Comparison of ENCODE assay signal across 8 cellular contexts in genomic region chr11:76733906-76734305, GRCh38. TPM values are rescaled to one million over a fixed set of nuclear protein-coding genes. Genes with fewer than 3 reads are reported as not detected.
DNase-seq lines count a peak whose midpoint lies in the region; ATAC-seq, FAIRE-seq and TF ChIP-seq lines count a peak whose summit lies in the region.
"Not testable (repeated sequence)": the region's sequence is repeated elsewhere in the genome, so short reads cannot be mapped to it uniquely, and the experiment has no call there.

No MANE protein-coding gene starts in this region.

- not testable (repeated sequence) for H3K4me1 ChIP-seq in RWPE2 (ENCODE audit: insufficient read depth, poor library complexity, severe bottlenecking); endothelial cell of umbilical vein (ENCODE audit: control insufficient read depth, extremely low read depth, insufficient read depth, low read length)

- not testable (repeated sequence) for H4K20me1 ChIP-seq in endothelial cell of umbilical vein (replicated peaks; ENCODE audit: control insufficient read depth, extremely low read depth, insufficient read depth, low read length)

- H3K4me3 ChIP-seq in RWPE2 (ENCODE audit: severe bottlenecking); endothelial cell of umbilical vein (replicated peaks in 1 of 3; ENCODE audit: insufficient read depth in 1 of 3, low read depth in 1 of 3, low read length in 3 of 3): not testable (repeated sequence)

- peak; percentile 29 to 40 for DNase-seq in AML-193 (lab: John Stamatoyannopoulos, UW)
- peak; percentile 66 for DNase-seq in GM20000 (ENCODE audit: low spot score)
- DNase-seq in NCI-H1436 treated with DMSO at 0.1 percent for 48 hours (lab: John Stamatoyannopoulos, UW), result peak; percentile 5
- DNase-seq in RWPE2 (ENCODE audit: low spot score), result not testable (repeated sequence)
- DNase-seq in activated T-cell treated with anti-CD3 and anti-CD28 coated beads, Interleukin-2, amount 50 U/mL, for 1 hour, result peak; percentile 21
- DNase-seq in endothelial cell of umbilical vein (ENCODE audit: low read depth, low spot score), result peak; percentile 70
- DNase-seq in kidney tubule cell (ENCODE audit: low spot score), result peak; percentile 82
- peak; percentile 14 to 24 for DNase-seq in stimulated activated CD4-positive, alpha-beta T cell treated with anti-CD3 and anti-CD28 coated beads, Interleukin-12 subunit alpha, Interleukin-12 subunit beta, amount 100 ng/mL, for 24 hours (ENCODE audit: low read depth in 2 of 2)

- POLR2A ChIA-PET in endothelial cell of umbilical vein (lab: Charles Lee), result interaction anchor here (0.6 to 0.9 kb wide), 2 partner anchors 53 to 65 kb away, joined by 3 read pairs; no protein-coding TSS in a partner anchor

- H3K79me2 ChIP-seq in endothelial cell of umbilical vein (ENCODE audit: control insufficient read depth, insufficient read depth, low read length), result not testable (repeated sequence)

- dilution Hi-C loops in endothelial cell of umbilical vein (cut with MboI; ENCODE audit: extremely low pct_ligation_motif_present, low sequenced_read_pairs), result not testable (repeated sequence)

- not testable (repeated sequence) for H3K27me3 ChIP-seq in RWPE2 (ENCODE audit: insufficient read depth, poor library complexity, severe bottlenecking); endothelial cell of umbilical vein (ENCODE audit: control insufficient read depth in 2 of 2, insufficient read depth in 2 of 2, low read length in 2 of 2)

- not testable (repeated sequence) for BruUV-seq in endothelial cell of umbilical vein (replicated peaks; lab: Mats Ljungman, UMichigan)

- not testable (repeated sequence) for H3K27ac ChIP-seq in RWPE2 (ENCODE audit: poor library complexity, severe bottlenecking); endothelial cell of umbilical vein (ENCODE audit: insufficient read depth, low read depth, low read length)

- peak; percentile 32 for TF ChIP-seq CTCF in GM20000 (IDR thresholded peaks at IDR 0.05; ENCODE audit: extremely low read depth, missing control alignments)
- peak; percentile 55 for TF ChIP-seq CTCF in RWPE2 (IDR thresholded peaks at IDR 0.05; ENCODE audit: poor library complexity, severe bottlenecking)
- peak in 1 of 2 donors; percentile 45 for TF ChIP-seq CTCF in endothelial cell of umbilical vein (IDR thresholded peaks at IDR 0.05; ENCODE audit: extremely low read depth in 1 of 2, insufficient read depth in 1 of 2, low read depth in 1 of 2, low read length in 2 of 2)

- intact Hi-C loops in endothelial cell of umbilical vein (cut with micrococcal nuclease), result loop anchor here (1.0 to 2.0 kb wide), 7 partner anchors 29 to 305 kb away; no protein-coding TSS in a partner anchor

- not testable (repeated sequence) for TF ChIP-seq POLR2A in endothelial cell of umbilical vein (IDR thresholded peaks at IDR 0.05; ENCODE audit: low read depth, low read length)

- not testable (repeated sequence) for H3K9ac ChIP-seq in endothelial cell of umbilical vein (replicated peaks; ENCODE audit: extremely low read depth, insufficient read depth, low read length)

- ATAC-seq in RWPE2 (ENCODE audit: low read depth), result peak; percentile 87

- not testable (repeated sequence) for H2AFZ ChIP-seq in endothelial cell of umbilical vein (ENCODE audit: low read depth, low read length)

- FAIRE-seq in endothelial cell of umbilical vein (lab: Jason Lieb, UNC), result peak; percentile 43

- H3K9me3 ChIP-seq in RWPE2 (ENCODE audit: severe bottlenecking); endothelial cell of umbilical vein (replicated peaks; ENCODE audit: control insufficient read depth, insufficient read depth, low read length): not testable (repeated sequence)

- not testable (repeated sequence) for H3K4me2 ChIP-seq in endothelial cell of umbilical vein (ENCODE audit: insufficient read depth, low read length)

- H3K36me3 ChIP-seq in RWPE2 (ENCODE audit: low read depth); endothelial cell of umbilical vein (ENCODE audit: control insufficient read depth in 2 of 2, extremely low read depth in 1 of 2, insufficient read depth in 2 of 2, low read length in 2 of 2): not testable (repeated sequence)

- H3K9me1 ChIP-seq in endothelial cell of umbilical vein (replicated peaks; ENCODE audit: control insufficient read depth, extremely low read depth, insufficient read depth, low read length), result not testable (repeated sequence)

- CTCF ChIA-PET in endothelial cell of umbilical vein (lab: Charles Lee), result interaction anchor here (0.6 to 6.6 kb wide), 35 partner anchors 9 to 358 kb away, joined by 3 to 287 read pairs (median 5); partner anchors contain the start of genes B3GNT6 and TSKU

RNA-seq across cellular contexts. Expression of gene TSKU, which starts 49.2 kb away (rescaled TPM):
- 16.2 and 22.5 TPM in 2 replicates for total RNA-seq in endothelial cell of umbilical vein
- 21.2 and 30.2 TPM in 2 replicates for polyA plus RNA-seq in endothelial cell of umbilical vein
- polyA plus RNA-seq in endothelial cell of umbilical vein (2011; cell fraction: cytosol; rRNA removed), result 13.4 and 16.3 TPM in 2 replicates
- polyA plus RNA-seq in endothelial cell of umbilical vein (2011; cell fraction: nucleus; rRNA removed), result 5.6 and 7.1 TPM in 2 replicates
- 15.4 and 22.7 TPM in 2 replicates for polyA plus RNA-seq in endothelial cell of umbilical vein (2012)
- 16.8 and 20.0 TPM in 2 replicates for polyA minus RNA-seq in endothelial cell of umbilical vein
- 38.3 TPM for polyA minus RNA-seq in endothelial cell of umbilical vein (2011; cell fraction: cytosol; rRNA and poly(A)+ RNA removed)
- polyA minus RNA-seq in endothelial cell of umbilical vein (2011; cell fraction: nucleus; rRNA and poly(A)+ RNA removed), result 5.4 and 6.7 TPM in 2 replicates
